Comparison of ENCODE assay signal across 8 cellular contexts in the genomic region with DNA sequence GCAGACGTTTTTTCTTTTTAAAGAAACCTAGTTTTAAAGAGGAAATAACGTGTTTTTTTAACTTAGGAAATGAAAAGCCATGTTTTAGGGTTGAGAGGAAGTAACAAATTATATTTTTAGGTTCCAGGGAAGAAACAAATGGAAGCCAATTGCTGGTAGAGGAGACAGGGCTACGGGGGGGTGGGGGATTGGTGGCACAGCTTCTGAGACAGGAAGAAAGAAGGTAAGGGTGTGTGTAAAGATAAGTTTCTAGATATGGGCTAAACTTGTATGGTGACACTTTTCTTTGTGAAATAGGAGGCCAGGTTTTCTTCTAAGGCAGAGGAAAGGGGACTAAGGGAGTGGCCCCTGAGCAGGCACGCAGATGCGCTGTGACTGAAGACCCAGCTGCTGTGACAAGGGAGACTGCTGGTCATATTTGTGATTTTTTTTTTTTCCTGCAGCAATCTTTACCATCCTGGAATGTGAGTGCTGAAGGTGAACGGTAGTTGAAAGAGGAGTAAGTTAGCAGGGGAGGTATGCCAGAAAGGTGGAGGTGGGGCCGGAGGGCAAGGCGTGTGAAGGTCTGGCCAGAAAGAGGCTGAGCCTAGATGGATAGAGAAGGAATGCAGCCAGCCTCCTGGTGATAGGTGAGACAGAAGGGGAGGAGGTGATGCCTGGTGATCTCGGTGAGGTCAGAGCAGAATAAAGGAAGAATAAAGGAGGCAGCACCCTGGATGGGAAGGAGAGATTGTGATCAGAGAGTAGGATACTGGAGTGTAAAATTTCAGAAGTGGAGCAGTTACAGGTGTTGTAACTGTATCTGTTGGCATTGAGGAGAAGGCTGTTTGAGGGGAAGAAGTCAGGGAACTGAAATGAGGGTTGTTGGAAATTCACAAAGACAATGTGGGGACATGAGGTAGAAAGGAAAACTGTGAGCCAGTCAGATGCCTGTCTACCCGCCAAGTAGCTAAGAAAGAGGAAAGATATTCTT. TPM values are rescaled to one million over a fixed set of nuclear protein-coding genes. Genes with fewer than 3 reads are reported as not detected.
DNase-seq lines count a peak whose midpoint lies in the region; ATAC-seq and TF ChIP-seq lines count a peak whose summit lies in the region.

No MANE protein-coding gene starts in this region.

- H3K27me3 Mint-ChIP-seq in brain (peaks cover 4% of the 10 kb centered on the region), memory B cell (no peaks in the 10 kb centered on the region)

- TF ChIP-seq RAD21 in Ishikawa (IDR thresholded peaks at IDR 0.05; ENCODE audit: low read depth), result no peak

- H3K4me1 Mint-ChIP-seq in brain (peaks cover 26% of the 10 kb centered on the region), memory B cell (peaks cover 23% of the 10 kb centered on the region)

- no peak for TF ChIP-seq CTCF in AG10803 (conservative IDR thresholded peaks at IDR 0.05; ENCODE audit: low read length)
- TF ChIP-seq CTCF in brain (conservative IDR thresholded peaks at IDR 0.05), result no peak

- peak overlapping the region in 4 of 5 experiments; percentile 86 to 97 (median 90) for H3K27ac Mint-ChIP-seq in brain
- peak overlapping the region; percentile 59 for H3K27ac Mint-ChIP-seq in memory B cell

- H3K36me3 Mint-ChIP-seq in brain (peaks cover 36% of the 10 kb centered on the region), memory B cell (peaks cover 7% of the 10 kb centered on the region)

- H3K9me3 Mint-ChIP-seq in brain, result no peaks in the 10 kb centered on the region
- no peaks in the 10 kb centered on the region for H3K9me3 Mint-ChIP-seq in memory B cell

- H3K4me3 ChIP-seq in AG10803 (ENCODE audit: low read length), result peak overlapping the region; percentile 80

- DNase-seq in AG10803 (ENCODE audit: low read depth) (no peak), memory B cell (ENCODE audit: low spot score in 2 of 2) (no peak), NCI-H2227 treated with DMSO at 0.1 percent for 48 hours (lab: John Stamatoyannopoulos, UW) (no peak)
- DNase-seq in activated CD4-positive, CD25-positive, alpha-beta regulatory T cell treated with anti-CD3 and anti-CD28 coated beads, Interleukin-2, amount 50 U/mL, for 72 hours, result no peak

- no peak for ATAC-seq in memory B cell (ENCODE audit: low read depth)
- ATAC-seq in HG02885 (IDR thresholded peaks at IDR 0.05; ENCODE audit: poor library complexity, unreplicated experiment), result no peak
- no peak for ATAC-seq in HG02623 (IDR thresholded peaks at IDR 0.05; ENCODE audit: unreplicated experiment)

- TF ChIP-seq EP300 in Ishikawa (IDR thresholded peaks at IDR 0.05; ENCODE audit: borderline replicate concordance), result no peak

- H3K4me3 Mint-ChIP-seq in brain (peak overlapping the region; percentile 91 to 97 (median 95)), memory B cell (peak overlapping the region; percentile 90)

TF ChIP-seq in Ishikawa, 13 proteins besides CTCF, POLR2A, EP300 and RAD21:
- TF ChIP-seq FOXM1 (IDR thresholded peaks at IDR 0.05; ENCODE audit: borderline replicate concordance, low read depth) (no peak), CREB1 (IDR thresholded peaks at IDR 0.05; ENCODE audit: low read depth) (no peak), TEAD4 (IDR thresholded peaks at IDR 0.05) (peak; percentile 58)

RNA-seq across cellular contexts. Expression of a gene that starts 1.7 kb away (rescaled TPM):
- 28.9 TPM for polyA plus RNA-seq in brain (ENCODE audit: insufficient read depth, low read depth, low replicate concordance)

RNA-seq across cellular contexts. Expression of a gene that starts 32.0 kb away (rescaled TPM):
- 2.3 TPM for polyA plus RNA-seq in brain (ENCODE audit: insufficient read depth, low read depth, low replicate concordance)
